In the genomic region with DNA sequence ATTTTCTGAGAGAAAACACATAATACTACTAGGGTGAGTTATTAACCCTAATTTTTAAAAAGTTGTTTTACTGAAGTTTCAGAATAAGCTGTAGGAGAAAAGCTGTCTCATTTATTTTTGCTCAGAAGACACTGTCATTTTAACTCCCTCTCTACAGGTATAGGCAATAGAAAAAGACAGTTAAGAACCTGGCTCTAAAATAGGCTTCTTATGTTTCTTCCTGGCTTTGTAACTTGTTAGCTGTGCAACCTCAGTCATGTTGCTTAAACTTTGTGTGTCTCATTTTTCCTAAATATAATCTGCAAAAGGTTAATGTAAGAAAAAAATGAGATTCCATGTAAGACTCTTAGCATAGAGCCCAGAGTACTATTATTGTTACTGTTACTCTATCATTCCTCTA, we compare ENCODE assay signal across 25 cellular contexts.
"Had no signal": no experiment of that assay in that cellular context is flagged by ENCODE, and none has a peak within 500 bp of the region (broad histone marks: within the 10 kb centered on the region; RNA-seq: fewer than 3 reads in every experiment).

No MANE protein-coding gene starts in this region.

- DNase-seq: colonic mucosa; cortex of kidney; effector CD4-positive, alpha-beta T cell; effector memory CD8-positive, alpha-beta T cell; endodermal cell; erythroblast; esophagus squamous epithelium; foreskin fibroblast; foreskin melanocyte; heart left ventricle; hypothalamus; left cardiac atrium; left lung; left ventricle myocardium superior; lower lobe of right lung; mesenchymal stem cell; mucosa of descending colon; naive B cell had no signal

- ATAC-seq: effector memory CD8-positive, alpha-beta T cell; esophagus mucosa; gastroesophageal sphincter; heart left ventricle; left cardiac atrium; left lung; left ventricle myocardium superior; lower lobe of right lung; mucosa of descending colon had no signal

- H3K27ac ChIP-seq: colonic mucosa, epithelial cell of prostate, esophagus squamous epithelium, gastroesophageal sphincter, heart left ventricle, hepatocyte, left lung, lower lobe of right lung had no signal

- H3K4me2 ChIP-seq: hepatocyte had no signal

- H2AFZ ChIP-seq: hepatocyte had no signal

- FAIRE-seq: endometrium, islet of Langerhans, keratinocyte had no signal

- H3K4me1 ChIP-seq: colonic mucosa, esophagus squamous epithelium, heart left ventricle, left lung, lower lobe of right lung had no signal

- H3K27me3 ChIP-seq: colonic mucosa, esophagus squamous epithelium, gastroesophageal sphincter, heart left ventricle, hepatocyte, left lung had no signal

- H3K9me3 ChIP-seq: colonic mucosa, esophagus squamous epithelium, gastroesophageal sphincter, heart left ventricle, left lung, lower lobe of right lung, mucosa of descending colon had no signal

- H3K36me3 ChIP-seq: colonic mucosa, esophagus squamous epithelium, left lung, lower lobe of right lung had no signal

- H3K4me3 ChIP-seq: colonic mucosa, esophagus squamous epithelium, gastroesophageal sphincter, heart left ventricle, hepatocyte, left lung, lower lobe of right lung, mucosa of descending colon had no signal

- H3K79me2 ChIP-seq: hepatocyte had no signal
